Comparison of ENCODE assay signal across 1 cellular context in genomic region chr13:43023244-43023931, GRCh38.
TF ChIP-seq lines count a peak whose summit lies in the region.

DNAJC15 (plus strand) TSS chr13:43023586; CDS start chr13:43023627, 41 bp downstream.

TF ChIP-seq in HepG2, 621 proteins besides CTCF, POLR2A, EP300 and RAD21 (continued from another document and continues in another):
- no peak for TF ChIP-seq ZKSCAN8 (CRISPR knock-in tag; IDR thresholded peaks at IDR 0.05; ENCODE audit: borderline replicate concordance)
- peak; percentile 64; the same call in 1 of the 2 replicates for TF ChIP-seq HNRNPL (IDR thresholded peaks at IDR 0.05; ENCODE audit: low read depth, low read length)
- peak; percentile 35; the same call in 1 of the 2 replicates for TF ChIP-seq HOXA5 (CRISPR knock-in tag; IDR thresholded peaks at IDR 0.05)
- TF ChIP-seq TGIF2 (CRISPR knock-in tag; IDR thresholded peaks at IDR 0.05), result 0 out of 2 replicates have a peak, but pooled peaks have one; percentile 21
- no peak for TF ChIP-seq ZNF576 (CRISPR knock-in tag; IDR thresholded peaks at IDR 0.05)
- TF ChIP-seq TMF1 (CRISPR knock-in tag; IDR thresholded peaks at IDR 0.05; ENCODE audit: low read depth), result peak; percentile 33; the same call in 1 of the 2 replicates
- no peak for TF ChIP-seq TCF7L2 (IDR thresholded peaks at IDR 0.05; ENCODE audit: low read depth, low read length)
- no peak for TF ChIP-seq MAF1 (CRISPR knock-in tag; IDR thresholded peaks at IDR 0.05; ENCODE audit: borderline replicate concordance)
- no peak for TF ChIP-seq FOXP1 (IDR thresholded peaks at IDR 0.05)
- TF ChIP-seq FOXP1 (CRISPR knock-in tag; IDR thresholded peaks at IDR 0.05), result no peak; the same call in 1 of the 2 replicates
- TF ChIP-seq FOXO1 (CRISPR knock-in tag; IDR thresholded peaks at IDR 0.05), result 0 out of 2 replicates have a peak, but pooled peaks have one; percentile 19
- 0 out of 2 replicates have a peak, but pooled peaks have one; percentile 53 for TF ChIP-seq CHCHD3 (CRISPR knock-in tag; IDR thresholded peaks at IDR 0.05)
- peak; percentile 56; the same call in 1 of the 2 replicates for TF ChIP-seq ZNF605 (CRISPR knock-in tag; IDR thresholded peaks at IDR 0.05)
- no peak for TF ChIP-seq ZFP36L2 (CRISPR knock-in tag; IDR thresholded peaks at IDR 0.05)
- peak; percentile 67 for TF ChIP-seq NRL (CRISPR knock-in tag; IDR thresholded peaks at IDR 0.05; ENCODE audit: borderline replicate concordance)
- 0 out of 2 replicates have a peak, but pooled peaks have one; percentile 28 for TF ChIP-seq ZNF441 (CRISPR knock-in tag; IDR thresholded peaks at IDR 0.05; ENCODE audit: borderline replicate concordance)
- TF ChIP-seq ELF1 (CRISPR knock-in tag; IDR thresholded peaks at IDR 0.05), result peak; percentile 55
- no peak for TF ChIP-seq SYNCRIP (IDR thresholded peaks at IDR 0.05; ENCODE audit: insufficient read depth, low read depth, low read length)
- peak; percentile 63; the same call in 1 of the 2 replicates for TF ChIP-seq CSRNP1 (CRISPR knock-in tag; IDR thresholded peaks at IDR 0.05)
- TF ChIP-seq ZNF24 (IDR thresholded peaks at IDR 0.05), result no peak
- TF ChIP-seq RFX5 (IDR thresholded peaks at IDR 0.05; ENCODE audit: low read depth, low read length), result no peak
- peak; percentile 45; the same call in 1 of the 2 replicates for TF ChIP-seq ZNF747 (CRISPR knock-in tag; IDR thresholded peaks at IDR 0.05; ENCODE audit: borderline replicate concordance)
- peak; percentile 21; the same call in 1 of the 2 replicates for TF ChIP-seq CREM (IDR thresholded peaks at IDR 0.05)
- TF ChIP-seq CREM (CRISPR knock-in tag; IDR thresholded peaks at IDR 0.05), result no peak
- TF ChIP-seq CEBPG (CRISPR knock-in tag; IDR thresholded peaks at IDR 0.05), result peak; percentile 10; the same call in 1 of the 2 replicates
- no peak for TF ChIP-seq NFAT5 (CRISPR knock-in tag; IDR thresholded peaks at IDR 0.05)
- TF ChIP-seq HMGXB4 (CRISPR knock-in tag; IDR thresholded peaks at IDR 0.05; ENCODE audit: borderline replicate concordance in 1 of 2, low read depth in 1 of 2), result peak; percentile 76 to 81; a peak in 3 of 4 replicates
- TF ChIP-seq ZNF883 (CRISPR knock-in tag; IDR thresholded peaks at IDR 0.05; ENCODE audit: not compliant biosample characterization), result no peak
- TF ChIP-seq ZNF460 (CRISPR knock-in tag; IDR thresholded peaks at IDR 0.05; ENCODE audit: borderline replicate concordance), result no peak
- TF ChIP-seq ZNF329 (CRISPR knock-in tag; IDR thresholded peaks at IDR 0.05; ENCODE audit: low read depth), result no peak
- TF ChIP-seq ZNF432 (CRISPR knock-in tag; IDR thresholded peaks at IDR 0.05; ENCODE audit: borderline replicate concordance), result no peak
- peak; percentile 87 for TF ChIP-seq HNRNPLL (IDR thresholded peaks at IDR 0.05; ENCODE audit: low read depth, low read length, poor library complexity, severe bottlenecking)
- peak; percentile 75 for TF ChIP-seq ZNF644 (CRISPR knock-in tag; IDR thresholded peaks at IDR 0.05; ENCODE audit: low read depth)
- peak; percentile 70 for TF ChIP-seq POGK (CRISPR knock-in tag; conservative IDR thresholded peaks at IDR 0.05)
- peak; percentile 23; the same call in 1 of the 2 replicates for TF ChIP-seq ZNF232 (CRISPR knock-in tag; IDR thresholded peaks at IDR 0.05; ENCODE audit: borderline replicate concordance)
- no peak for TF ChIP-seq MTF2 (CRISPR knock-in tag; IDR thresholded peaks at IDR 0.05; ENCODE audit: borderline replicate concordance)
- TF ChIP-seq ZNF616 (CRISPR knock-in tag; IDR thresholded peaks at IDR 0.05; ENCODE audit: low read depth), result no peak
- TF ChIP-seq ZBTB25 (CRISPR knock-in tag; IDR thresholded peaks at IDR 0.05), result 0 out of 2 replicates have a peak, but pooled peaks have one; percentile 53
- TF ChIP-seq GZF1 (CRISPR knock-in tag; IDR thresholded peaks at IDR 0.05), result peak; percentile 69; the same call in 1 of the 2 replicates
- no peak for TF ChIP-seq SRF (IDR thresholded peaks at IDR 0.05; ENCODE audit: low read depth, low read length)
- no peak for TF ChIP-seq ZNF234 (CRISPR knock-in tag; conservative IDR thresholded peaks at IDR 0.05)
- TF ChIP-seq THAP8 (CRISPR knock-in tag; IDR thresholded peaks at IDR 0.05; ENCODE audit: borderline replicate concordance), result no peak
- TF ChIP-seq MEF2D (CRISPR knock-in tag; IDR thresholded peaks at IDR 0.05), result peak; percentile 56
- TF ChIP-seq SUZ12 (IDR thresholded peaks at IDR 0.05; ENCODE audit: low read depth, low read length), result no peak
- TF ChIP-seq MED1 (CRISPR knock-in tag; IDR thresholded peaks at IDR 0.05), result peak; percentile 40; the same call in 1 of the 2 replicates
- TF ChIP-seq ARID5B (CRISPR knock-in tag; IDR thresholded peaks at IDR 0.05), result peak; percentile 64
- 0 out of 2 replicates have a peak, but pooled peaks have one; percentile 22 for TF ChIP-seq SMAD3 (CRISPR knock-in tag; IDR thresholded peaks at IDR 0.05)
- TF ChIP-seq BRD4 (CRISPR knock-in tag; IDR thresholded peaks at IDR 0.05), result 0 out of 2 replicates have a peak, but pooled peaks have one; percentile 79
- TF ChIP-seq NFKB2 (CRISPR knock-in tag; IDR thresholded peaks at IDR 0.05; ENCODE audit: borderline replicate concordance), result peak; percentile 81; the same call in 1 of the 2 replicates
- TF ChIP-seq MIXL1 (CRISPR knock-in tag; IDR thresholded peaks at IDR 0.05), result 0 out of 2 replicates have a peak, but pooled peaks have one; percentile 14
- TF ChIP-seq ZKSCAN5 (CRISPR knock-in tag; IDR thresholded peaks at IDR 0.05), result peak; percentile 45; the same call in 1 of the 2 replicates
